In the genomic region with DNA sequence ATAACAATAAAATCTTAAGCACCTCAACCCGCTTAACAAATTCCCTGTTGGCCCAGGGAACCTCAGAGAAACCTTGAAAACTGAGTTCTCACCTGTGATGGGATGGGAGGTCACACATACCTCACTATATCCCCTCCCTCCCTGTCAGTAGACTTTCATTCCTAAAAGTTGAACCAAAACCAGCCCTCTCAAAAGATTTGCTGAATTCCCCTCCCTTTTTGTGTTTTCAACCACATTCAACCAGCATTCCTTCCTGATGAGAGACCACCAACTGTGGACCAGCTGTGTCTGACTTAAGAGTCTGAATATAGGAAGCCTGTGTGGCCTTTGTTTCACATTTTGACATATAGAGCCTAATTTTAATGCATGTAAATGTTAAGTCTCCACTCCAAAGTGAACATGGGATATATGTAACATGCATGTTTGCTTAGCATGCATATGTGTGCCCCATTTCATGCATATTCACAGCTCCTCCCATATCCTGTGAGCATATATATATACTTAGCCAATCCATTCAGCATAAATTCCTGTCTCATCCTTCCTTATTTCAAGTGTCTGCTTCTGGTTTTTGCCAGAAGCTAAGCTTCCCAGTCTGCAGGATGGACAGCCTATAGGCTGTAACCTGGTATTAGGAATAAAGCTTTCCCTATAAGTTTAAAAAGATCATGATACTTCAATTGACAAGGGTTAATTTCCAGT, we compare ENCODE assay signal across 14 cellular contexts.
DNase-seq lines count a peak whose midpoint lies in the region; ATAC-seq and TF ChIP-seq lines count a peak whose summit lies in the region.
"Had no signal": no experiment of that assay in that cellular context is flagged by ENCODE, and none has a peak within 500 bp of the region (broad histone marks: within the 10 kb centered on the region; RNA-seq: fewer than 3 reads in every experiment).

No MANE protein-coding gene starts in this region.

- H3K27me3 ChIP-seq in H9 (ENCODE audit: insufficient read depth, low read length) = no peaks in the 10 kb centered on the region
- H3K27me3 ChIP-seq in neuronal stem cell (ENCODE audit: control insufficient read depth in 3 of 3, insufficient read depth in 3 of 3, low read depth in 1 of 3, low read length in 3 of 3) = no peaks in the 10 kb centered on the region
- no peaks in the 10 kb centered on the region for H3K27me3 ChIP-seq in psoas muscle (ENCODE audit: insufficient read depth in 3 of 3, low read length in 2 of 3)
- H3K27me3 ChIP-seq: BLaER1 treated with 17β-estradiol and CSF1 and Interleukin-3, amounts not matched to agents 10 nM and 100 nM had no signal

- no peaks in the 10 kb centered on the region for H3K79me2 ChIP-seq in H9 (ENCODE audit: insufficient read depth, low read length)

- no peaks in the 10 kb centered on the region for H3K9me3 Mint-ChIP-seq in H9
- H3K9me3 Mint-ChIP-seq in glutamatergic neuron (ENCODE audit: unreplicated experiment) = peaks cover 2% of the 10 kb centered on the region

- H3K56ac ChIP-seq in H9 (ENCODE audit: insufficient read length, low read depth, low read length) = no peak overlapping the region

- no peaks in the 10 kb centered on the region for H4K20me1 ChIP-seq in H9 (ENCODE audit: control insufficient read depth, insufficient read depth, insufficient read length)
- H4K20me1 ChIP-seq: BLaER1 treated with 17β-estradiol and CSF1 and Interleukin-3, amounts not matched to agents 10 nM and 100 nM had no signal

- peak; percentile 58 for DNase-seq in H9
- DNase-seq in NCI-H524 treated with DMSO at 0.1 percent for 48 hours (lab: John Stamatoyannopoulos, UW) = peak; percentile 29
- DNase-seq in glutamatergic neuron = no peak
- peak; percentile 56 for DNase-seq in neuronal stem cell (ENCODE audit: low spot score)
- no peak for DNase-seq in NCI-H526 treated with DMSO at 0.1 percent for 48 hours (lab: John Stamatoyannopoulos, UW)
- no peak for DNase-seq in psoas muscle
- DNase-seq in kidney tubule cell (ENCODE audit: low spot score) = no peak
- DNase-seq: NCI-H1092 treated with DMSO at 0.1 percent for 48 hours; NCI-H526; NK-92 treated with Interleukin-12 subunit alpha and Interleukin-12 subunit beta, amount 100 ng/mL, for 24 hours; PC-3 had no signal

- H3K23ac ChIP-seq in H9 (ENCODE audit: insufficient read length, low read depth, low read length) = no peak overlapping the region
- H3K23ac ChIP-seq in neuronal stem cell (ENCODE audit: low read depth, low read length, poor library complexity) = no peak overlapping the region

- H3K4me3 ChIP-seq in neuronal stem cell (ENCODE audit: low read length in 2 of 2) (no peak overlapping the region), psoas muscle (no peak overlapping the region)
- H3K4me3 ChIP-seq: BLaER1 treated with 17β-estradiol and CSF1 and Interleukin-3, amounts not matched to agents 10 nM and 100 nM had no signal

- H4K91ac ChIP-seq in H9 (ENCODE audit: insufficient read length, low read depth, low read length) (no peak overlapping the region), neuronal stem cell (ENCODE audit: low read depth, low read length, poor library complexity) (no peak overlapping the region)

- H3K9ac ChIP-seq in H9 (ENCODE audit: extremely low read depth, insufficient read length, low read length) (no peak overlapping the region), neuronal stem cell (ENCODE audit: low read depth, low read length, poor library complexity) (no peak overlapping the region)
- H3K9ac ChIP-seq: BLaER1 treated with 17β-estradiol and CSF1 and Interleukin-3, amounts not matched to agents 10 nM and 100 nM; KMS-11 had no signal

- H4K8ac ChIP-seq in H9 (replicated peaks; ENCODE audit: insufficient read length, low read depth, low read length) = no peak overlapping the region
- H4K8ac ChIP-seq in neuronal stem cell (ENCODE audit: low read depth, low read length) = no peak overlapping the region

- no peaks in the 10 kb centered on the region for H3K36me3 ChIP-seq in neuronal stem cell (replicated peaks in 1 of 2; ENCODE audit: control insufficient read depth in 2 of 2, insufficient read depth in 2 of 2, low read length in 2 of 2)
- H3K36me3 ChIP-seq in psoas muscle (ENCODE audit: insufficient read depth in 1 of 2, low read depth in 1 of 2) = no peaks in the 10 kb centered on the region
- H3K36me3 ChIP-seq: BLaER1 treated with 17β-estradiol and CSF1 and Interleukin-3, amounts not matched to agents 10 nM and 100 nM had no signal

- H3K4ac ChIP-seq in H9 (ENCODE audit: low read depth, low read length) (no peak overlapping the region), neuronal stem cell (ENCODE audit: low read length) (no peak overlapping the region)

- peaks cover 2% of the 10 kb centered on the region; the same call in 1 of the 2 replicates for H3K4me1 ChIP-seq in H9 (ENCODE audit: insufficient read depth, low read length)
- peaks cover 0 to 6% of the 10 kb centered on the region in 2 donors for H3K4me1 ChIP-seq in neuronal stem cell (ENCODE audit: control insufficient read depth in 2 of 2, insufficient read depth in 1 of 2, low read depth in 1 of 2, low read length in 2 of 2)
- H3K4me1 ChIP-seq in psoas muscle = no peaks in the 10 kb centered on the region
- H3K4me1 ChIP-seq: BLaER1 treated with 17β-estradiol and CSF1 and Interleukin-3, amounts not matched to agents 10 nM and 100 nM had no signal

- no peak overlapping the region for H2AK5ac ChIP-seq in H9 (ENCODE audit: insufficient read length, low read length)
- no peak overlapping the region for H2AK5ac ChIP-seq in neuronal stem cell (ENCODE audit: low read depth, low read length)

- H2BK120ac ChIP-seq in H9 (ENCODE audit: low read depth, low read length, poor library complexity, severe bottlenecking) (no peak overlapping the region), neuronal stem cell (ENCODE audit: low read depth, low read length) (no peak overlapping the region)

- TF ChIP-seq CTCF in H9 (conservative IDR thresholded peaks at IDR 0.05) = no peak
- no peak for TF ChIP-seq CTCF in glutamatergic neuron (IDR thresholded peaks at IDR 0.05; ENCODE audit: partially characterized antibody, unreplicated experiment)
- TF ChIP-seq CTCF in psoas muscle (IDR thresholded peaks at IDR 0.05) = no peak

- H3K27ac Mint-ChIP-seq in H9 (peak overlapping the region; percentile 80 to 95 (median 92)), glutamatergic neuron (ENCODE audit: unreplicated experiment) (peak overlapping the region; percentile 99)

- H3K4me1 Mint-ChIP-seq in H9 (peaks cover 45 to 47% of the 10 kb centered on the region in 2 experiments), glutamatergic neuron (ENCODE audit: low read depth, unreplicated experiment) (peaks cover 28% of the 10 kb centered on the region)

- H2BK5ac ChIP-seq in H9 (ENCODE audit: insufficient read length, low read length) (no peak overlapping the region), neuronal stem cell (ENCODE audit: low read length) (no peak overlapping the region)

- H4K5ac ChIP-seq in H9 (ENCODE audit: insufficient read length, low read depth, low read length) = no peak overlapping the region

- H3K27ac ChIP-seq in H9 (ENCODE audit: insufficient read length, low read depth, low read length) (peak overlapping the region; percentile 71), neuronal stem cell (replicated peaks; ENCODE audit: low read length) (no peak overlapping the region), psoas muscle (no peak overlapping the region)
- H3K27ac ChIP-seq: BLaER1 treated with 17β-estradiol and CSF1 and Interleukin-3, amounts not matched to agents 10 nM and 100 nM; HL-60; KMS-11 had no signal

- H3T11ph ChIP-seq in H9 (ENCODE audit: low read length) = no peak overlapping the region

- no peaks in the 10 kb centered on the region for H3K23me2 ChIP-seq in H9 (ENCODE audit: insufficient read length, low read depth, low read length, poor library complexity, severe bottlenecking)

- no peaks in the 10 kb centered on the region for H3K27me3 Mint-ChIP-seq in H9 (ENCODE audit: low read depth)
- no peaks in the 10 kb centered on the region for H3K27me3 Mint-ChIP-seq in glutamatergic neuron (ENCODE audit: unreplicated experiment)

- H3K4me3 Mint-ChIP-seq in H9 (no peak overlapping the region), glutamatergic neuron (ENCODE audit: unreplicated experiment) (peak overlapping the region; percentile 74)

- H2BK20ac ChIP-seq in H9 (ENCODE audit: low read depth, low read length, poor library complexity, severe bottlenecking) = no peak overlapping the region

- H3K4me2 ChIP-seq in H9 (ENCODE audit: insufficient read depth, insufficient read length, low read length) (no peak overlapping the region), neuronal stem cell (ENCODE audit: insufficient read depth, low read length, poor library complexity, severe bottlenecking) (no peak overlapping the region)
- H3K4me2 ChIP-seq: BLaER1 treated with 17β-estradiol and CSF1 and Interleukin-3, amounts not matched to agents 10 nM and 100 nM; KMS-11 had no signal

- H3K79me1 ChIP-seq in H9 (ENCODE audit: insufficient read depth, low read depth, low read length, poor library complexity, severe bottlenecking) = no peaks in the 10 kb centered on the region
- no peaks in the 10 kb centered on the region for H3K79me1 ChIP-seq in neuronal stem cell (ENCODE audit: low read depth, low read length)

- H2AFZ ChIP-seq in H9 (ENCODE audit: low read length) (no peak overlapping the region), neuronal stem cell (ENCODE audit: low read length) (no peak overlapping the region)

- no peaks in the 10 kb centered on the region for H3K9me3 ChIP-seq in H9 (ENCODE audit: control insufficient read depth, low read depth, low read length)
- no peaks in the 10 kb centered on the region for H3K9me3 ChIP-seq in neuronal stem cell (replicated peaks in 1 of 2; ENCODE audit: control insufficient read depth in 2 of 2, insufficient read depth in 1 of 2, low read depth in 1 of 2, low read length in 2 of 2)
- no peaks in the 10 kb centered on the region for H3K9me3 ChIP-seq in psoas muscle
- H3K9me3 ChIP-seq: BLaER1 treated with 17β-estradiol and CSF1 and Interleukin-3, amounts not matched to agents 10 nM and 100 nM had no signal

- ATAC-seq in psoas muscle = no peak
- ATAC-seq: PC-3 had no signal

- H2BK12ac ChIP-seq in H9 (ENCODE audit: insufficient read length, low read depth, low read length) (no peak overlapping the region), neuronal stem cell (ENCODE audit: low read length) (no peak overlapping the region)

- no peak overlapping the region for H3K14ac ChIP-seq in H9 (ENCODE audit: insufficient read depth, low read length)
- no peak overlapping the region for H3K14ac ChIP-seq in neuronal stem cell (ENCODE audit: low read length)

- intact Hi-C loops in psoas muscle (cut with DNase I) = loop anchor here in 1 of 2 donors (10.0 kb wide), 1 partner anchor 173 kb away; no protein-coding TSS in a partner anchor

- H3K36me3 Mint-ChIP-seq in H9 (ENCODE audit: insufficient read depth in 1 of 3, low read depth in 3 of 3) (no peaks in the 10 kb centered on the region), glutamatergic neuron (ENCODE audit: unreplicated experiment) (no peaks in the 10 kb centered on the region)

- WGBS in H9 (ENCODE audit: extremely low coverage, insufficient read length, low lambda C conversion rate) = no CpG with 5 or more reads among the region's 1 CpG
- no CpG with 5 or more reads among the region's 1 CpG for WGBS in neuronal stem cell (ENCODE audit: extremely low coverage in 2 of 2, insufficient read length in 2 of 2, insufficient replicate concordance in 1 of 2), 2 donors
- 0 to 77% (median 34%) methylated on average over 1 of the region's 1 CpG for WGBS in psoas muscle, 3 donors

- H3K18ac ChIP-seq in H9 (ENCODE audit: insufficient read length, low read depth, low read length) = no peak overlapping the region
- no peak overlapping the region for H3K18ac ChIP-seq in neuronal stem cell (ENCODE audit: low read length)

- H2BK15ac ChIP-seq in H9 (ENCODE audit: low read depth, low read length) (no peak overlapping the region), neuronal stem cell (ENCODE audit: low read length) (no peak overlapping the region)

Comparison
In these comparisons a context has a peak if more than half of its experiments do, and no peak if none do; other contexts are left out.
1. DNase-seq: peak in H9 (single experiment), NCI-H524 treated with DMSO at 0.1 percent for 48 hours (single experiment) and neuronal stem cell (single experiment); none in glutamatergic neuron (single experiment), NCI-H526 treated with DMSO at 0.1 percent for 48 hours (single experiment), psoas muscle (0 of 2) and kidney tubule cell (single experiment).